In genomic region chr13:35888327-35888940, GRCh38 we compare ENCODE assay signal across 16 cellular contexts.
DNase-seq lines count a peak whose midpoint lies in the region; ATAC-seq and TF ChIP-seq lines count a peak whose summit lies in the region.
"Had no signal": no experiment of that assay in that cellular context is flagged by ENCODE, and none has a peak within 500 bp of the region (broad histone marks: within the 10 kb centered on the region; RNA-seq: fewer than 3 reads in every experiment).

No MANE protein-coding gene starts in this region.

- no peak overlapping the region for H3K4me3 ChIP-seq in fibroblast of mammary gland (ENCODE audit: control insufficient read depth, low read depth, low read length)
- H3K4me3 ChIP-seq: GM12878, GM23248, MG63, Peyer's patch had no signal

- DNase-seq in COR-L47 (lab: John Stamatoyannopoulos, UW) (peak; percentile 82), NCI-H1436 (lab: John Stamatoyannopoulos, UW) (peak; percentile 4), NCI-H774 (lab: John Stamatoyannopoulos, UW) (peak; percentile 17), fibroblast of mammary gland (ENCODE audit: low read depth) (peak; percentile 59), islet precursor cell (no peak), foreskin melanocyte (no peak)
- DNase-seq: activated CD4-positive, alpha-beta T cell treated with anti-CD3 and anti-CD28 coated beads, Interleukin-2, amount 50 U/mL, for 1 hour; GM23248; MG63; Peyer's patch; stimulated activated CD4-positive, alpha-beta T cell treated with anti-CD3 and anti-CD28 coated beads, Interleukin-1b, Interleukin-23, amount 100 ng/mL, for 48 hours had no signal

- TF ChIP-seq CTCF in fibroblast of mammary gland (conservative IDR thresholded peaks at IDR 0.05; ENCODE audit: control insufficient read depth, insufficient read depth, low read depth, low read length), result no peak

- ATAC-seq in HG02970 (IDR thresholded peaks at IDR 0.05; ENCODE audit: low FRiP score, unreplicated experiment) (no peak), HG02623 (IDR thresholded peaks at IDR 0.05; ENCODE audit: unreplicated experiment) (no peak)
- ATAC-seq: esophagus mucosa; GM12878; stimulated activated effector memory CD8-positive, alpha-beta T cell treated with anti-CD3 and anti-CD28 coated beads, Interleukin-12 subunit alpha, Interleukin-12 subunit beta, amount 100 ng/mL, for 72 hours had no signal

Comparison
In these comparisons a context has a peak if more than half of its experiments do, and no peak if none do; other contexts are left out.
1. DNase-seq: peak in COR-L47 (single experiment), NCI-H1436 (single experiment), NCI-H774 (single experiment) and fibroblast of mammary gland (single experiment); none in islet precursor cell (single experiment) and foreskin melanocyte (single experiment).